In the genomic region with DNA sequence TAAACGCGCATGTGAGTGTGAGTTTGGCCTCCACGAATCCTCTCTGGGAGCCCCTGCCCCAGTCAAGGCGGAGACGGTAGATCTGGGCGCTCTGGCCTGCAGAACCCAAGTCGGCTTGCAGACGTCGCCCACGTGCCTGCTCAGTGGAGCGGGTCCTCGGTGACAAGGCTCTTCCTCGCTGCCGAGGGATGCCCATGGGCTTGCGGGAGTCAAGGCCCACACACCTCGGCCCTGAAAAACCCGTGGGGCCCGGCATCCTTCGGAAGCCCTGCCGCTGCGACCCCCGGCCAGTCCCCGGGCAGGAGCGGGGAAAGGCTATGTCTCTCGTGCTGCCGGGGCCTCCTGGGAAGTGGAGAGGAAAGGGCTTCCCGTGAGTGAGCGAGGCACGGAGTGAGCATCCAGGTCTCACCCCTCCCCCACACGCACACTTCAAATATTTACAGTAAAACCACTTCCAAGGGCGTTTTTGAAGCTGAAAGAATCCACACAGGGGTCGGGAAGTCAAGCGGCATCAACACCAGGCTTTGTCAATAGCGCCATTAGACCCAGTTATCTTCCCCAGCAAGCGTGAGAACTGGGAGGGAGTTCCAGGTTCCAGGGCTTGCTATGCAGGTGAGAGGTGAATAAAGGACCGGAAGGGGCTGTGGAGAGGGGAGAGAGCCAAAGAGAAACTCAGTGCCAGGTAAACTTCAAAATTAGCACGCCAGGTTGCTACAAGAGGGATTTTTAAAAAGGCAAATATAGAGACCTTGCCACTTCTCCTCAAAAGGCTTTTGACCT, we compare ENCODE assay signal across 1 cellular context.
A peak's percentile ranks its signal among the peaks of the same experiment; 100 is the strongest.
TF ChIP-seq lines count a peak whose summit lies in the region.

No MANE protein-coding gene starts in this region.

TF ChIP-seq in HepG2, 621 proteins besides CTCF, POLR2A, EP300 and RAD21 (continued from another document and continues in another):
- TF ChIP-seq, protein P1, sequence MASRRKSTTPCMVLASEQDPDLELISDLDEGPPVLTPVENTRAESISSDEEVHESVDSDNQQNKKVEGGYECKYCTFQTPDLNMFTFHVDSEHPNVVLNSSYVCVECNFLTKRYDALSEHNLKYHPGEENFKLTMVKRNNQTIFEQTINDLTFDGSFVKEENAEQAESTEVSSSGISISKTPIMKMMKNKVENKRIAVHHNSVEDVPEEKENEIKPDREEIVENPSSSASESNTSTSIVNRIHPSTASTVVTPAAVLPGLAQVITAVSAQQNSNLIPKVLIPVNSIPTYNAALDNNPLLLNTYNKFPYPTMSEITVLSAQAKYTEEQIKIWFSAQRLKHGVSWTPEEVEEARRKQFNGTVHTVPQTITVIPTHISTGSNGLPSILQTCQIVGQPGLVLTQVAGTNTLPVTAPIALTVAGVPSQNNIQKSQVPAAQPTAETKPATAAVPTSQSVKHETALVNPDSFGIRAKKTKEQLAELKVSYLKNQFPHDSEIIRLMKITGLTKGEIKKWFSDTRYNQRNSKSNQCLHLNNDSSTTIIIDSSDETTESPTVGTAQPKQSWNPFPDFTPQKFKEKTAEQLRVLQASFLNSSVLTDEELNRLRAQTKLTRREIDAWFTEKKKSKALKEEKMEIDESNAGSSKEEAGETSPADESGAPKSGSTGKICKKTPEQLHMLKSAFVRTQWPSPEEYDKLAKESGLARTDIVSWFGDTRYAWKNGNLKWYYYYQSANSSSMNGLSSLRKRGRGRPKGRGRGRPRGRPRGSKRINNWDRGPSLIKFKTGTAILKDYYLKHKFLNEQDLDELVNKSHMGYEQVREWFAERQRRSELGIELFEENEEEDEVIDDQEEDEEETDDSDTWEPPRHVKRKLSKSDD (CRISPR knock-in tag; IDR thresholded peaks at IDR 0.05; ENCODE audit: low read depth), result no peak
- TF ChIP-seq, protein P2, sequence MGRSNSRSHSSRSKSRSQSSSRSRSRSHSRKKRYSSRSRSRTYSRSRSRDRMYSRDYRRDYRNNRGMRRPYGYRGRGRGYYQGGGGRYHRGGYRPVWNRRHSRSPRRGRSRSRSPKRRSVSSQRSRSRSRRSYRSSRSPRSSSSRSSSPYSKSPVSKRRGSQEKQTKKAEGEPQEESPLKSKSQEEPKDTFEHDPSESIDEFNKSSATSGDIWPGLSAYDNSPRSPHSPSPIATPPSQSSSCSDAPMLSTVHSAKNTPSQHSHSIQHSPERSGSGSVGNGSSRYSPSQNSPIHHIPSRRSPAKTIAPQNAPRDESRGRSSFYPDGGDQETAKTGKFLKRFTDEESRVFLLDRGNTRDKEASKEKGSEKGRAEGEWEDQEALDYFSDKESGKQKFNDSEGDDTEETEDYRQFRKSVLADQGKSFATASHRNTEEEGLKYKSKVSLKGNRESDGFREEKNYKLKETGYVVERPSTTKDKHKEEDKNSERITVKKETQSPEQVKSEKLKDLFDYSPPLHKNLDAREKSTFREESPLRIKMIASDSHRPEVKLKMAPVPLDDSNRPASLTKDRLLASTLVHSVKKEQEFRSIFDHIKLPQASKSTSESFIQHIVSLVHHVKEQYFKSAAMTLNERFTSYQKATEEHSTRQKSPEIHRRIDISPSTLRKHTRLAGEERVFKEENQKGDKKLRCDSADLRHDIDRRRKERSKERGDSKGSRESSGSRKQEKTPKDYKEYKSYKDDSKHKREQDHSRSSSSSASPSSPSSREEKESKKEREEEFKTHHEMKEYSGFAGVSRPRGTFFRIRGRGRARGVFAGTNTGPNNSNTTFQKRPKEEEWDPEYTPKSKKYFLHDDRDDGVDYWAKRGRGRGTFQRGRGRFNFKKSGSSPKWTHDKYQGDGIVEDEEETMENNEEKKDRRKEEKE (IDR thresholded peaks at IDR 0.05), result no peak
- no peak for TF ChIP-seq ZNF496 (CRISPR knock-in tag; IDR thresholded peaks at IDR 0.05; ENCODE audit: insufficient replicate concordance)
- no peak for TF ChIP-seq MAZ (IDR thresholded peaks at IDR 0.05; ENCODE audit: borderline replicate concordance, low read depth, low read length)
- no peak for TF ChIP-seq MAZ (CRISPR knock-in tag; IDR thresholded peaks at IDR 0.05; ENCODE audit: low read depth)
- no peak for TF ChIP-seq MXD4 (CRISPR knock-in tag; IDR thresholded peaks at IDR 0.05)
- TF ChIP-seq KDM3A (CRISPR knock-in tag; IDR thresholded peaks at IDR 0.05; ENCODE audit: low read depth), result no peak
- TF ChIP-seq RARG (CRISPR knock-in tag; IDR thresholded peaks at IDR 0.05; ENCODE audit: low read depth), result no peak
- TF ChIP-seq FOXK2 (IDR thresholded peaks at IDR 0.05), result no peak
- 0 out of 2 replicates have a peak, but pooled peaks have one; percentile 26 for TF ChIP-seq ONECUT2 (CRISPR knock-in tag; IDR thresholded peaks at IDR 0.05)
- no peak for TF ChIP-seq ZNF20 (CRISPR knock-in tag; IDR thresholded peaks at IDR 0.05)
- peak; percentile 93 for TF ChIP-seq NR2F6 (IDR thresholded peaks at IDR 0.05)
- TF ChIP-seq NR2F6 (CRISPR knock-in tag; IDR thresholded peaks at IDR 0.05), result peak; percentile 87
- TF ChIP-seq NONO (IDR thresholded peaks at IDR 0.05), result no peak
- peak; percentile 19; the same call in 1 of the 2 replicates for TF ChIP-seq NONO (CRISPR knock-in tag; conservative IDR thresholded peaks at IDR 0.05)
- no peak for TF ChIP-seq MAFK (conservative IDR thresholded peaks at IDR 0.05 in 1 of 2, IDR thresholded peaks at IDR 0.05 in 1 of 2; ENCODE audit: low read length in 2 of 2)
- no peak; the same call in 1 of the 2 replicates for TF ChIP-seq SIN3A (IDR thresholded peaks at IDR 0.05; ENCODE audit: borderline replicate concordance, low read depth, low read length)
- peak; percentile 75; the same call in 1 of the 2 replicates for TF ChIP-seq FOXK1 (CRISPR knock-in tag; IDR thresholded peaks at IDR 0.05; ENCODE audit: borderline replicate concordance, low read depth)
- TF ChIP-seq ZNF790 (CRISPR knock-in tag; IDR thresholded peaks at IDR 0.05; ENCODE audit: borderline replicate concordance), result no peak
- TF ChIP-seq ZNF530 (CRISPR knock-in tag; IDR thresholded peaks at IDR 0.05; ENCODE audit: low read depth), result no peak
- TF ChIP-seq GLI4 (CRISPR knock-in tag; IDR thresholded peaks at IDR 0.05; ENCODE audit: borderline replicate concordance), result no peak
- TF ChIP-seq, protein P3, sequence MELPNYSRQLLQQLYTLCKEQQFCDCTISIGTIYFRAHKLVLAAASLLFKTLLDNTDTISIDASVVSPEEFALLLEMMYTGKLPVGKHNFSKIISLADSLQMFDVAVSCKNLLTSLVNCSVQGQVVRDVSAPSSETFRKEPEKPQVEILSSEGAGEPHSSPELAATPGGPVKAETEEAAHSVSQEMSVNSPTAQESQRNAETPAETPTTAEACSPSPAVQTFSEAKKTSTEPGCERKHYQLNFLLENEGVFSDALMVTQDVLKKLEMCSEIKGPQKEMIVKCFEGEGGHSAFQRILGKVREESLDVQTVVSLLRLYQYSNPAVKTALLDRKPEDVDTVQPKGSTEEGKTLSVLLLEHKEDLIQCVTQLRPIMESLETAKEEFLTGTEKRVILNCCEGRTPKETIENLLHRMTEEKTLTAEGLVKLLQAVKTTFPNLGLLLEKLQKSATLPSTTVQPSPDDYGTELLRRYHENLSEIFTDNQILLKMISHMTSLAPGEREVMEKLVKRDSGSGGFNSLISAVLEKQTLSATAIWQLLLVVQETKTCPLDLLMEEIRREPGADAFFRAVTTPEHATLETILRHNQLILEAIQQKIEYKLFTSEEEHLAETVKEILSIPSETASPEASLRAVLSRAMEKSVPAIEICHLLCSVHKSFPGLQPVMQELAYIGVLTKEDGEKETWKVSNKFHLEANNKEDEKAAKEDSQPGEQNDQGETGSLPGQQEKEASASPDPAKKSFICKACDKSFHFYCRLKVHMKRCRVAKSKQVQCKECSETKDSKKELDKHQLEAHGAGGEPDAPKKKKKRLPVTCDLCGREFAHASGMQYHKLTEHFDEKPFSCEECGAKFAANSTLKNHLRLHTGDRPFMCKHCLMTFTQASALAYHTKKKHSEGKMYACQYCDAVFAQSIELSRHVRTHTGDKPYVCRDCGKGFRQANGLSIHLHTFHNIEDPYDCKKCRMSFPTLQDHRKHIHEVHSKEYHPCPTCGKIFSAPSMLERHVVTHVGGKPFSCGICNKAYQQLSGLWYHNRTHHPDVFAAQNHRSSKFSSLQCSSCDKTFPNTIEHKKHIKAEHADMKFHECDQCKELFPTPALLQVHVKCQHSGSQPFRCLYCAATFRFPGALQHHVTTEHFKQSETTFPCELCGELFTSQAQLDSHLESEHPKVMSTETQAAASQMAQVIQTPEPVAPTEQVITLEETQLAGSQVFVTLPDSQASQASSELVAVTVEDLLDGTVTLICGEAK (IDR thresholded peaks at IDR 0.05), result no peak
- TF ChIP-seq, protein P3 (CRISPR knock-in tag; IDR thresholded peaks at IDR 0.05), result no peak
- no peak for TF ChIP-seq HNRNPLL (IDR thresholded peaks at IDR 0.05; ENCODE audit: low read depth, low read length, poor library complexity, severe bottlenecking)
- TF ChIP-seq, protein P4, sequence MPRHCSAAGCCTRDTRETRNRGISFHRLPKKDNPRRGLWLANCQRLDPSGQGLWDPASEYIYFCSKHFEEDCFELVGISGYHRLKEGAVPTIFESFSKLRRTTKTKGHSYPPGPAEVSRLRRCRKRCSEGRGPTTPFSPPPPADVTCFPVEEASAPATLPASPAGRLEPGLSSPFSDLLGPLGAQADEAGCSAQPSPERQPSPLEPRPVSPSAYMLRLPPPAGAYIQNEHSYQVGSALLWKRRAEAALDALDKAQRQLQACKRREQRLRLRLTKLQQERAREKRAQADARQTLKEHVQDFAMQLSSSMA (CRISPR knock-in tag; IDR thresholded peaks at IDR 0.05), result no peak
- TF ChIP-seq NR1H2 (CRISPR knock-in tag; IDR thresholded peaks at IDR 0.05; ENCODE audit: borderline replicate concordance, low read depth), result no peak
- TF ChIP-seq TCF12 (IDR thresholded peaks at IDR 0.05), result no peak
- TF ChIP-seq TCF12 (CRISPR knock-in tag; IDR thresholded peaks at IDR 0.05), result no peak
- TF ChIP-seq, protein P5, sequence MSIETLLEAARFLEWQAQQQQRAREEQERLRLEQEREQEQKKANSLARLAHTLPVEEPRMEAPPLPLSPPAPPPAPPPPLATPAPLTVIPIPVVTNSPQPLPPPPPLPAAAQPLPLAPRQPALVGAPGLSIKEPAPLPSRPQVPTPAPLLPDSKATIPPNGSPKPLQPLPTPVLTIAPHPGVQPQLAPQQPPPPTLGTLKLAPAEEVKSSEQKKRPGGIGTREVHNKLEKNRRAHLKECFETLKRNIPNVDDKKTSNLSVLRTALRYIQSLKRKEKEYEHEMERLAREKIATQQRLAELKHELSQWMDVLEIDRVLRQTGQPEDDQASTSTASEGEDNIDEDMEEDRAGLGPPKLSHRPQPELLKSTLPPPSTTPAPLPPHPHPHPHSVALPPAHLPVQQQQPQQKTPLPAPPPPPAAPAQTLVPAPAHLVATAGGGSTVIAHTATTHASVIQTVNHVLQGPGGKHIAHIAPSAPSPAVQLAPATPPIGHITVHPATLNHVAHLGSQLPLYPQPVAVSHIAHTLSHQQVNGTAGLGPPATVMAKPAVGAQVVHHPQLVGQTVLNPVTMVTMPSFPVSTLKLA (IDR thresholded peaks at IDR 0.05), result no peak
- TF ChIP-seq ZNF260 (CRISPR knock-in tag; IDR thresholded peaks at IDR 0.05; ENCODE audit: borderline replicate concordance, low read depth), result no peak
- TF ChIP-seq TCF7 (IDR thresholded peaks at IDR 0.05; ENCODE audit: low read depth), result peak; percentile 90
- TF ChIP-seq, protein P6, sequence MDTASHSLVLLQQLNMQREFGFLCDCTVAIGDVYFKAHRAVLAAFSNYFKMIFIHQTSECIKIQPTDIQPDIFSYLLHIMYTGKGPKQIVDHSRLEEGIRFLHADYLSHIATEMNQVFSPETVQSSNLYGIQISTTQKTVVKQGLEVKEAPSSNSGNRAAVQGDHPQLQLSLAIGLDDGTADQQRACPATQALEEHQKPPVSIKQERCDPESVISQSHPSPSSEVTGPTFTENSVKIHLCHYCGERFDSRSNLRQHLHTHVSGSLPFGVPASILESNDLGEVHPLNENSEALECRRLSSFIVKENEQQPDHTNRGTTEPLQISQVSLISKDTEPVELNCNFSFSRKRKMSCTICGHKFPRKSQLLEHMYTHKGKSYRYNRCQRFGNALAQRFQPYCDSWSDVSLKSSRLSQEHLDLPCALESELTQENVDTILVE (CRISPR knock-in tag; IDR thresholded peaks at IDR 0.05), result no peak; the same call in 1 of the 2 replicates
- no peak for TF ChIP-seq ARID2 (CRISPR knock-in tag; IDR thresholded peaks at IDR 0.05; ENCODE audit: borderline replicate concordance)
- TF ChIP-seq SMAD1 (CRISPR knock-in tag; IDR thresholded peaks at IDR 0.05; ENCODE audit: borderline replicate concordance, low read depth), result no peak
- peak; percentile 84 for TF ChIP-seq CBFB (CRISPR knock-in tag; IDR thresholded peaks at IDR 0.05)
- TF ChIP-seq HOXA5 (CRISPR knock-in tag; IDR thresholded peaks at IDR 0.05), result peak; percentile 37; the same call in 1 of the 2 replicates
- TF ChIP-seq ZNF160 (CRISPR knock-in tag; IDR thresholded peaks at IDR 0.05), result no peak
